In genomic region chr6:10033223-10033829, GRCh38 we compare ENCODE assay signal across 11 cellular contexts.
DNase-seq lines count a peak whose midpoint lies in the region; ATAC-seq and TF ChIP-seq lines count a peak whose summit lies in the region.
"Had no signal": no experiment of that assay in that cellular context is flagged by ENCODE, and none has a peak within 500 bp of the region (broad histone marks: within the 10 kb centered on the region; RNA-seq: fewer than 3 reads in every experiment).

No MANE protein-coding gene starts in this region.

- TF ChIP-seq CTCF in HFFc6 (IDR thresholded peaks at IDR 0.05) (no peak), fibroblast of pulmonary artery (IDR thresholded peaks at IDR 0.05; ENCODE audit: low read length, missing control alignments) (no peak)

- no peak for ATAC-seq in HG03175 (IDR thresholded peaks at IDR 0.05; ENCODE audit: unreplicated experiment)
- ATAC-seq: T-cell had no signal

- DNase-seq in A172 (ENCODE audit: low spot score) (peak; percentile 52), HFFc6 (no peak), NCI-H69 (lab: John Stamatoyannopoulos, UW) (peak; percentile 92), fibroblast of pulmonary artery (ENCODE audit: low read depth) (peak; percentile 1), NCI-H2171 (lab: John Stamatoyannopoulos, UW) (no peak)
- DNase-seq in effector CD4-positive, alpha-beta T cell, result no peak
- DNase-seq in T-helper 2 cell treated with Interferon-gamma antibody and Interleukin-4, amounts not matched to agents 5 μg/mL and 100 μg/mL, for 36 hours (ENCODE audit: low spot score), result no peak
- DNase-seq: T-cell had no signal

- H3K36me3 Mint-ChIP-seq in HFFc6 (ENCODE audit: low read depth), result no peaks in the 10 kb centered on the region
- H3K36me3 Mint-ChIP-seq in T-helper 2 cell treated with Interferon-gamma antibody and Interleukin-4, amounts not matched to agents 5 μg/mL and 100 μg/mL, for 36 hours (ENCODE audit: low read depth), result no peaks in the 10 kb centered on the region
- H3K36me3 Mint-ChIP-seq: T-cell had no signal

- H3K4me3 Mint-ChIP-seq in HFFc6, result peak overlapping the region; percentile 33; the same call in 1 of the 2 replicates
- no peak overlapping the region for H3K4me3 Mint-ChIP-seq in T-helper 2 cell treated with Interferon-gamma antibody and Interleukin-4, amounts not matched to agents 5 μg/mL and 100 μg/mL, for 36 hours
- H3K4me3 Mint-ChIP-seq: B cell, T-cell had no signal

- no peak overlapping the region for H3K4me3 ChIP-seq in fibroblast of pulmonary artery (replicated peaks; ENCODE audit: low read depth, low read length)
- H3K4me3 ChIP-seq: suprapubic skin had no signal

- peaks cover 24% of the 10 kb centered on the region for H3K4me1 Mint-ChIP-seq in HFFc6 (ENCODE audit: low read depth)
- H3K4me1 Mint-ChIP-seq in T-helper 2 cell treated with Interferon-gamma antibody and Interleukin-4, amounts not matched to agents 5 μg/mL and 100 μg/mL, for 36 hours (ENCODE audit: low read depth), result no peaks in the 10 kb centered on the region
- H3K4me1 Mint-ChIP-seq: B cell, T-cell had no signal

- no peaks in the 10 kb centered on the region for H3K9me3 Mint-ChIP-seq in HFFc6
- no peaks in the 10 kb centered on the region for H3K9me3 Mint-ChIP-seq in T-helper 2 cell treated with Interferon-gamma antibody and Interleukin-4, amounts not matched to agents 5 μg/mL and 100 μg/mL, for 36 hours
- H3K9me3 Mint-ChIP-seq: T-cell had no signal

- H3K27ac Mint-ChIP-seq in HFFc6, result no peak overlapping the region
- H3K27ac Mint-ChIP-seq in T-helper 2 cell treated with Interferon-gamma antibody and Interleukin-4, amounts not matched to agents 5 μg/mL and 100 μg/mL, for 36 hours, result no peak overlapping the region
- H3K27ac Mint-ChIP-seq: B cell, T-cell had no signal

- no peaks in the 10 kb centered on the region for H3K27me3 Mint-ChIP-seq in HFFc6 (ENCODE audit: insufficient read depth)
- H3K27me3 Mint-ChIP-seq in T-helper 2 cell treated with Interferon-gamma antibody and Interleukin-4, amounts not matched to agents 5 μg/mL and 100 μg/mL, for 36 hours (ENCODE audit: low read depth), result no peaks in the 10 kb centered on the region
- H3K27me3 Mint-ChIP-seq: B cell, T-cell had no signal

Comparison
In these comparisons a context has a peak if more than half of its experiments do, and no peak if none do; other contexts are left out.
1. DNase-seq: peak in A172 (single experiment), NCI-H69 (single experiment) and fibroblast of pulmonary artery (single experiment); none in HFFc6 (single experiment), NCI-H2171 (single experiment), effector CD4-positive, alpha-beta T cell (single experiment) and T-helper 2 cell treated with Interferon-gamma antibody and Interleukin-4, amounts not matched to agents 5 μg/mL and 100 μg/mL, for 36 hours (single experiment).